In the genomic region with DNA sequence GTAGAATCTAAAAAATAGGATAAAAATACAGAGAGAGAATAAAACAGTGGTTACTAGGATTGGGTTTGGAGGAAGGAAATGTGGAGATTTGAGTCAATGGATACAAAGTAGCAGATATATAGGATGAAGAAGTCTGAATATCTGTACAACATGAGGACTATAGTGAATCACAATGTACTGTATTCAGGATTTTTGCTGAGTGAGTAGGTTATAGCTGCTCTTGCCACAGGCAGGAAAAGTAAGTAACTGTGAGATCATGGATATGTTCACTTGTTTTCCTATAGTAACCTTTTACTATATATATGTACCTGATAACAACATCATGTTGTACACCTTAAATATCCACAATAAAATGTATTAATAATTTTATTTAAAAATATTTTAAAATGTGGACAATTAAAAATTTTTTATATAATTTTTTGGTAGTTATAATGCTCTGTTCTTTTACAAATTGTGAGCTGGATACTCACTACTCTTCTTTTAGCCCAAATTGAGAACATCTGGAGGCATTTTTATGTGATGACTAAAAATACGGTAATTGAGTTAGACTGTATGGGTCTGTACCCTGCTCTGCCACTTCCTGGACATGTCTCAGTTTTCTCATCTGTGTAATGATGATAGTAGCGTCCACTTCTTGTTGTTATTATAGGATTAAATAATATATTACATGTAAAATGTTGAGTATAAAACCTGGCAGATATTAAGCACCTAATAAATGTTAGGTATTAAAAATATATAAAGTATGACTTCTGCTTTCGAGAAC, we compare ENCODE assay signal across 16 cellular contexts.
A peak's percentile ranks its signal among the peaks of the same experiment; 100 is the strongest.
DNase-seq lines count a peak whose midpoint lies in the region; TF ChIP-seq lines count a peak whose summit lies in the region.
"Had no signal": no experiment of that assay in that cellular context is flagged by ENCODE, and none has a peak within 500 bp of the region (broad histone marks: within the 10 kb centered on the region; RNA-seq: fewer than 3 reads in every experiment).

No MANE protein-coding gene starts in this region.

- TF ChIP-seq POLR2A in vagina (IDR thresholded peaks at IDR 0.05): no peak

- H3K4me1 ChIP-seq in GM23248 (ENCODE audit: insufficient read depth) (peaks cover 18% of the 10 kb centered on the region), vagina (peaks cover 4% of the 10 kb centered on the region)

- WGBS in GM23248 (ENCODE audit: low coverage in 1 of 2, low lambda C conversion rate in 2 of 2, missing lambda C conversion rate in 2 of 2), 2 experiments: 30 to 31% methylated on average over 3 of the region's 3 CpGs

- peak overlapping the region; percentile 36 for H3K4me2 ChIP-seq in GM23248 (ENCODE audit: unreplicated experiment)
- H3K4me2 ChIP-seq: BLaER1 treated with 17β-estradiol and CSF1 and Interleukin-3, amounts not matched to agents 10 nM and 100 nM had no signal

- H3K9me3 ChIP-seq in GM23248 (ENCODE audit: low read depth) (no peaks in the 10 kb centered on the region), vagina (no peaks in the 10 kb centered on the region)
- H3K9me3 ChIP-seq: HAP-1, SJCRH30 had no signal

- H3K36me3 ChIP-seq in GM23248 (ENCODE audit: low read depth) (no peaks in the 10 kb centered on the region), vagina (no peaks in the 10 kb centered on the region)
- H3K36me3 ChIP-seq: HAP-1, SJCRH30 had no signal

- no peak for TF ChIP-seq CTCF in vagina (IDR thresholded peaks at IDR 0.05)

- H3K4me3 ChIP-seq in GM23248: no peak overlapping the region
- no peak overlapping the region for H3K4me3 ChIP-seq in vagina
- H3K4me3 ChIP-seq: BLaER1 treated with 17β-estradiol and CSF1 and Interleukin-3, amounts not matched to agents 10 nM and 100 nM; HAP-1; SJCRH30 had no signal

- H3K27me3 ChIP-seq in GM23248 (replicated peaks; ENCODE audit: insufficient read depth) (no peaks in the 10 kb centered on the region), vagina (no peaks in the 10 kb centered on the region)
- H3K27me3 ChIP-seq: BLaER1 treated with 17β-estradiol and CSF1 and Interleukin-3, amounts not matched to agents 10 nM and 100 nM; SJCRH30 had no signal

- peaks cover 8% of the 10 kb centered on the region; the same call in 1 of the 2 replicates for H3F3A ChIP-seq in GM23248 (ENCODE audit: insufficient read depth)

- no peak overlapping the region for H3K9ac ChIP-seq in GM23248
- H3K9ac ChIP-seq: BLaER1 treated with 17β-estradiol and CSF1 and Interleukin-3, amounts not matched to agents 10 nM and 100 nM had no signal

- peak; percentile 61 for DNase-seq in AG08395 (ENCODE audit: low spot score)
- DNase-seq in GM23248: peak; percentile 71
- peak; percentile 86 for DNase-seq in dedifferentiated amniotic fluid mesenchymal stem cell (ENCODE audit: extremely low spot score)
- peak; percentile 45 for DNase-seq in fibroblast of the conjunctiva (ENCODE audit: low read depth)
- DNase-seq in NCI-H2196 (lab: John Stamatoyannopoulos, UW; ENCODE audit: unreplicated experiment): no peak
- DNase-seq in vagina (ENCODE audit: extremely low spot score in 2 of 2): no peak
- no peak for DNase-seq in anterior cingulate cortex (lab: John Stamatoyannopoulos, UW)
- no peak for DNase-seq in NCI-H82 treated with DMSO at 0.1 percent for 48 hours (lab: John Stamatoyannopoulos, UW; ENCODE audit: unreplicated experiment)
- DNase-seq: 8988T; CD8-positive, alpha-beta T cell; NCI-H1694 treated with DMSO at 0.1 percent for 48 hours; NCI-H510A treated with DMSO at 0.1 percent for 48 hours; NCI-H774; SJCRH30 had no signal

- H3K27ac ChIP-seq in GM23248: no peak overlapping the region
- H3K27ac ChIP-seq in vagina: no peak overlapping the region
- H3K27ac ChIP-seq: BLaER1 treated with 17β-estradiol and CSF1 and Interleukin-3, amounts not matched to agents 10 nM and 100 nM; SJCRH30 had no signal

- no peaks in the 10 kb centered on the region for H4K20me1 ChIP-seq in GM23248 (ENCODE audit: insufficient read depth)

- no peaks in the 10 kb centered on the region for H3K9me2 ChIP-seq in GM23248 (ENCODE audit: insufficient read depth)

- intact Hi-C loops in vagina (cut with DNase I): no loop called here

- H2AFZ ChIP-seq in GM23248: no peak overlapping the region

- in situ Hi-C loops in GM23248 (cut with MboI): no loop called here

- H3K79me2 ChIP-seq in GM23248 (ENCODE audit: insufficient read depth): no peaks in the 10 kb centered on the region

Comparison
In these comparisons a context has a peak if more than half of its experiments do, and no peak if none do; other contexts are left out.
1. DNase-seq: peak in AG08395 (single experiment), GM23248 (single experiment), dedifferentiated amniotic fluid mesenchymal stem cell (single experiment) and fibroblast of the conjunctiva (single experiment); none in NCI-H2196 (single experiment), vagina (0 of 2), anterior cingulate cortex (0 of 58) and NCI-H82 treated with DMSO at 0.1 percent for 48 hours (single experiment).